11 cellular contexts compared by ENCODE assay signal in the genomic region with DNA sequence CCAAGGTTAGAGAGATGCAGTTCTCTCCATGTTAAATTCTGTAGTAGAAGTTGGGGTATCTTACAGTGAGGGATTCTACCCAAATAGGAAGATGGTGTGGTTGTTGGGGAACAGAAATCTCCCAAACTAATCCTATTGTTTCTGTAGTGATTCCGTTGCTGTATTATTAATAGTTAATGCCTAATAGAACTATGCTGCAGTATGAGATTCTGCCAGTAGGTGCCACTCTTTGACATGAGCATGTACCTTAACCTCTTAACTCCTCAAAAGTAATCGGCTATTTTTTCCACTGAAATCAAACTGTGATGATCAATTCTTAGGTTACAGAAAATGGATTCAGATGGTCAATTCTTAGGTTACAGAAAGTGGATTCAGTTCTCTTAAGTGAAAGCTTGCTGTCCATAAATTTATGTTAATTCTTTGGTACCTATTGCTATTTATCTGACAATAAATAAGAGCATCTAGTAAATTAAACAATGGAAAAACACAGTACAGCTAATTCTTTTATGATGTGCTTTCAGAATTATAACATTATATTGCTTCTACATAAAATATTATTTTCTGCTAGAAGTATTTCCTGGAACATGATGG.
DNase-seq lines count a peak whose midpoint lies in the region; ATAC-seq, FAIRE-seq and TF ChIP-seq lines count a peak whose summit lies in the region.
"Had no signal": no experiment of that assay in that cellular context is flagged by ENCODE, and none has a peak within 500 bp of the region (broad histone marks: within the 10 kb centered on the region; RNA-seq: fewer than 3 reads in every experiment).

No MANE protein-coding gene starts in this region.

- no peak overlapping the region for H3K9ac ChIP-seq in HepG2 (ENCODE audit: insufficient read depth, low read depth, low read length)

- H3K4me2 ChIP-seq in HepG2 (ENCODE audit: low read depth, low read length): no peak overlapping the region

- H3K27me3 ChIP-seq in adrenal gland: no peaks in the 10 kb centered on the region
- 0 out of 5 replicates have a peak, but pooled peaks cover 0 to 7% of the 10 kb centered on the region in 2 experiments for H3K27me3 ChIP-seq in HepG2 (ENCODE audit: control insufficient read depth in 1 of 2, insufficient read depth in 2 of 2, low read length in 2 of 2)

- CTCF ChIA-PET in HEK293 (lab: Yijun Ruan, JAX): interaction anchor here (1.0 to 1.8 kb wide), 3 partner anchors 9 to 266 kb away, joined by 3 to 9 read pairs (median 3); no protein-coding TSS in a partner anchor
- CTCF ChIA-PET in HepG2 (lab: Yijun Ruan, JAX; ENCODE audit: low intra/inter-chr PET ratio, low total read pairs): interaction anchor here (1.3 kb wide), 1 partner anchor 265 kb away, joined by 3 read pairs; no protein-coding TSS in a partner anchor

- H3K27ac ChIP-seq in C4-2B (no peak overlapping the region), HEK293 (ENCODE audit: extremely low read depth, low read depth, low read length) (no peak overlapping the region), adrenal gland (no peak overlapping the region), HepG2 (ENCODE audit: extremely low read length, insufficient read depth, low read length) (no peak overlapping the region)

- H3K79me2 ChIP-seq in HepG2 (ENCODE audit: insufficient read depth, low read length): no peaks in the 10 kb centered on the region

- ATAC-seq in HepG2: no peak
- ATAC-seq in GM19397 (IDR thresholded peaks at IDR 0.05; ENCODE audit: unreplicated experiment): no peak
- ATAC-seq in GM21576 (IDR thresholded peaks at IDR 0.05; ENCODE audit: unreplicated experiment): no peak
- ATAC-seq in GM21381 (IDR thresholded peaks at IDR 0.05; ENCODE audit: unreplicated experiment): no peak
- ATAC-seq: mucosa of descending colon had no signal

- no TSS peak for BruUV-seq in HepG2 (replicated peaks; lab: Mats Ljungman, UMichigan)

- TF ChIP-seq CTCF in C4-2B (conservative IDR thresholded peaks at IDR 0.05): peak; percentile 74
- TF ChIP-seq CTCF in HEK293 (tag by site-specific recombination; IDR thresholded peaks at IDR 0.05): no peak
- TF ChIP-seq CTCF in adrenal gland (IDR thresholded peaks at IDR 0.05): peak; percentile 4 to 48 (median 31)
- peak; percentile 54 for TF ChIP-seq CTCF in HepG2 (CRISPR knock-in tag; IDR thresholded peaks at IDR 0.05)

- WGBS in adrenal gland, 4 donors: 70 to 79% (median 73%) methylated on average over 2 of the region's 2 CpGs
- WGBS in HepG2 (ENCODE audit: low lambda C conversion rate): 38% methylated on average over 2 of the region's 2 CpGs

- in situ Hi-C loops in HepG2 (cut with HindIII; ENCODE audit: extremely low pct_ligation_motif_present, low pct_unique_long_range_greater_than_20kb): no loop called here

- intact Hi-C loops in adrenal gland (cut with DNase I): no loop called here
- intact Hi-C loops in HepG2 (cut with micrococcal nuclease; ENCODE audit: unreplicated experiment): loop anchor here (1.0 kb wide), 1 partner anchor 262 kb away; no protein-coding TSS in a partner anchor

- DNase-seq in adrenal gland: peak in 3 of 7 donors; percentile 23 to 55 (median 25)
- no peak for DNase-seq in HepG2 (ENCODE audit: low spot score)
- no peak for DNase-seq in SKM-1 treated with dmso at 0.1 percent for 144 hours (lab: John Stamatoyannopoulos, UW; ENCODE audit: unreplicated experiment)
- DNase-seq: NCI-H1092 treated with DMSO at 0.1 percent for 48 hours had no signal

- no peaks in the 10 kb centered on the region for H3K9me3 ChIP-seq in HEK293 (ENCODE audit: control insufficient read depth, insufficient read depth, low read depth, low read length)
- peaks cover 0 to 5% (median 0%) of the 10 kb centered on the region in 3 donors for H3K9me3 ChIP-seq in adrenal gland (replicated peaks in 1 of 3)
- H3K9me3 ChIP-seq in HepG2 (ENCODE audit: low read length): peaks cover 15% of the 10 kb centered on the region

- TF ChIP-seq POLR2A in adrenal gland (IDR thresholded peaks at IDR 0.05): no peak
- TF ChIP-seq POLR2A in HepG2 (IDR thresholded peaks at IDR 0.05; ENCODE audit: insufficient read depth in 1 of 2, low read depth in 2 of 2, low read length in 2 of 2): no peak

- H4K20me1 ChIP-seq in HepG2 (ENCODE audit: insufficient read depth, low read length): no peaks in the 10 kb centered on the region

- FAIRE-seq in HepG2 (lab: Jason Lieb, UNC): no peak
- FAIRE-seq: GM19239 had no signal

- H2AFZ ChIP-seq in HepG2 (ENCODE audit: low read length): no peak overlapping the region

- POLR2A ChIA-PET in HEK293 (lab: Yijun Ruan, JAX): no interaction called here
- POLR2A ChIA-PET in HepG2 (lab: Yijun Ruan, JAX): no interaction called here

- no peak for TF ChIP-seq RAD21 in HepG2 (CRISPR knock-in tag; IDR thresholded peaks at IDR 0.05)

- no peaks in the 10 kb centered on the region for H3K4me1 ChIP-seq in HEK293 (ENCODE audit: control insufficient read depth, insufficient read depth, low read length)
- no peaks in the 10 kb centered on the region for H3K4me1 ChIP-seq in adrenal gland (replicated peaks in 1 of 2)
- no peaks in the 10 kb centered on the region for H3K4me1 ChIP-seq in HepG2 (ENCODE audit: insufficient read depth, low read length)

- H3K4me3 ChIP-seq in HEK293 (ENCODE audit: low read depth, low read length): no peak overlapping the region
- H3K4me3 ChIP-seq in adrenal gland: no peak overlapping the region
- H3K4me3 ChIP-seq in HepG2 (replicated peaks in 1 of 3; ENCODE audit: insufficient read depth in 1 of 3, low read depth in 2 of 3, low read length in 3 of 3): no peak overlapping the region
- H3K4me3 ChIP-seq: mucosa of descending colon had no signal

- H3K36me3 ChIP-seq in HEK293 (ENCODE audit: control insufficient read depth in 2 of 2, insufficient read depth in 1 of 2, low read length in 2 of 2) (no peaks in the 10 kb centered on the region), adrenal gland (replicated peaks in 1 of 2) (no peaks in the 10 kb centered on the region), HepG2 (replicated peaks in 1 of 2; ENCODE audit: control insufficient read depth in 1 of 2, insufficient read depth in 2 of 2, low read length in 2 of 2) (no peaks in the 10 kb centered on the region)

- TF ChIP-seq EP300 in HepG2 (IDR thresholded peaks at IDR 0.05; ENCODE audit: low read depth in 2 of 2, low read length in 2 of 2): no peak
- no peak for TF ChIP-seq EP300 in HepG2 (CRISPR knock-in tag; IDR thresholded peaks at IDR 0.05; ENCODE audit: borderline replicate concordance)

TF ChIP-seq in HEK293, 187 proteins besides CTCF, POLR2A, EP300 and RAD21:
- TF ChIP-seq ZNF670 (tag by site-specific recombination; IDR thresholded peaks at IDR 0.05; ENCODE audit: low read depth) (no peak), ZNF433 (tag by site-specific recombination; IDR thresholded peaks at IDR 0.05; ENCODE audit: low read depth) (no peak), SETDB1 (IDR thresholded peaks at IDR 0.05; ENCODE audit: insufficient read length, low read length) (peak; percentile 89), ZNF248 (tag by site-specific recombination; IDR thresholded peaks at IDR 0.05) (no peak), ZFP41 (tag by site-specific recombination; IDR thresholded peaks at IDR 0.05; ENCODE audit: borderline replicate concordance) (no peak), ZSCAN16 (tag by site-specific recombination; IDR thresholded peaks at IDR 0.05) (no peak)

TF ChIP-seq in HepG2, 621 proteins besides CTCF, POLR2A, EP300 and RAD21:
- TF ChIP-seq STAG1 (CRISPR knock-in tag; IDR thresholded peaks at IDR 0.05): 0 out of 2 replicates have a peak, but pooled peaks have one; percentile 30
- TF ChIP-seq ZBTB7A (CRISPR knock-in tag; IDR thresholded peaks at IDR 0.05): no peak
